29 cellular contexts compared by ENCODE assay signal in genomic region chr21:27722095-27722494, GRCh38.
DNase-seq lines count a peak whose midpoint lies in the region; ATAC-seq, FAIRE-seq and TF ChIP-seq lines count a peak whose summit lies in the region.
"Had no signal": no experiment of that assay in that cellular context is flagged by ENCODE, and none has a peak within 500 bp of the region (broad histone marks: within the 10 kb centered on the region; RNA-seq: fewer than 3 reads in every experiment).

No MANE protein-coding gene starts in this region.

- no peaks in the 10 kb centered on the region for H3K79me2 ChIP-seq in H1 (ENCODE audit: control insufficient read depth in 1 of 2, insufficient read depth in 2 of 2, low read length in 2 of 2)

- H3K4ac ChIP-seq in IMR-90 (ENCODE audit: low read depth, low read length) = no peak overlapping the region
- H3K4ac ChIP-seq in H1 (replicated peaks; ENCODE audit: insufficient read length, low read depth, low read length) = no peak overlapping the region

- H2BK20ac ChIP-seq in IMR-90 (ENCODE audit: low read depth, low read length) = no peak overlapping the region
- 0 out of 2 replicates have a peak overlapping the region, but pooled peaks have one; percentile 34 for H2BK20ac ChIP-seq in H1 (ENCODE audit: low read length)

- H3K36me3 ChIP-seq in IMR-90 (ENCODE audit: control insufficient read depth, insufficient read depth, low read length) (no peaks in the 10 kb centered on the region), H1 (ENCODE audit: control insufficient read depth in 2 of 4, insufficient read depth in 4 of 4, low read length in 3 of 4) (no peaks in the 10 kb centered on the region), kidney epithelial cell (ENCODE audit: control insufficient read depth, insufficient read depth, low read length) (no peaks in the 10 kb centered on the region), small intestine (ENCODE audit: control insufficient read depth in 2 of 2, insufficient read depth in 2 of 2, low read length in 2 of 2) (no peaks in the 10 kb centered on the region)
- H3K36me3 ChIP-seq: BE2C, Peyer's patch, vagina had no signal

- H3K4me1 ChIP-seq in IMR-90 (ENCODE audit: control insufficient read depth, insufficient read depth, low read length) (peaks cover 4% of the 10 kb centered on the region), H1 (replicated peaks in 1 of 4; ENCODE audit: control insufficient read depth in 3 of 4, insufficient read depth in 4 of 4, low read length in 3 of 4) (no peaks in the 10 kb centered on the region), small intestine (ENCODE audit: control insufficient read depth in 2 of 2, insufficient read depth in 1 of 2, low read depth in 1 of 2, low read length in 1 of 2) (peaks cover 0 to 1% of the 10 kb centered on the region in 2 donors)
- H3K4me1 ChIP-seq: BE2C, Peyer's patch, vagina had no signal

- H3K9ac ChIP-seq in IMR-90 (ENCODE audit: low read depth, low read length) (no peak overlapping the region), H1 (replicated peaks in 1 of 4; ENCODE audit: extremely low read depth in 1 of 4, low read depth in 3 of 4, low read length in 3 of 4) (no peak overlapping the region)

- H3K4me2 ChIP-seq in IMR-90 (ENCODE audit: low read depth, low read length) (no peak overlapping the region), H1 (ENCODE audit: insufficient read depth in 1 of 2, low read depth in 2 of 2, low read length in 2 of 2) (no peak overlapping the region)

- H4K91ac ChIP-seq in IMR-90 (ENCODE audit: insufficient read depth, low read depth, low read length) (no peak overlapping the region), H1 (replicated peaks; ENCODE audit: insufficient read length, low read length) (no peak overlapping the region)

- POLR2A ChIA-PET in IMR-90 (lab: Charles Lee; ENCODE audit: unreplicated experiment) = no interaction called here
- POLR2A ChIA-PET in H1 (lab: Charles Lee; ENCODE audit: partially characterized antibody) = no interaction called here

- intact Hi-C loops in IMR-90 (cut with micrococcal nuclease) = no loop called here
- intact Hi-C loops in Right ventricle myocardium inferior (cut with DNase I) = no loop called here
- intact Hi-C loops in left colon (cut with DNase I, micrococcal nuclease) = no loop called here

- TF ChIP-seq CTCF in IMR-90 (conservative IDR thresholded peaks at IDR 0.05; ENCODE audit: low read depth, low read length) (no peak), H1 (IDR thresholded peaks at IDR 0.05; ENCODE audit: control extremely low read depth in 1 of 3, insufficient read depth in 1 of 3, low read depth in 1 of 3, low read length in 3 of 3) (no peak), kidney epithelial cell (IDR thresholded peaks at IDR 0.05; ENCODE audit: insufficient read depth, low read length, poor library complexity, severe bottlenecking) (no peak)

- no peaks in the 10 kb centered on the region for H3K23me2 ChIP-seq in H1 (ENCODE audit: low read depth, low read length)

- H3K14ac ChIP-seq in IMR-90 (replicated peaks; ENCODE audit: low read depth, low read length) (no peak overlapping the region), H1 (ENCODE audit: insufficient read length) (no peak overlapping the region)

- in situ Hi-C loops in IMR-90 (cut with MboI; ENCODE audit: low sequenced_read_pairs) = loop anchor here (25.0 kb wide), 1 partner anchor 1215 kb away; no protein-coding TSS in a partner anchor

- H4K8ac ChIP-seq in IMR-90 (ENCODE audit: low read depth in 2 of 2, low read length in 2 of 2) = no peak overlapping the region
- H4K8ac ChIP-seq in H1 (ENCODE audit: extremely low read depth, insufficient read depth, low read length) = no peak overlapping the region

- H2BK15ac ChIP-seq in IMR-90 (ENCODE audit: low read depth, low read length) = no peak overlapping the region
- no peak overlapping the region for H2BK15ac ChIP-seq in H1 (ENCODE audit: low read length)

- H3K79me1 ChIP-seq in IMR-90 (ENCODE audit: low read depth in 1 of 2, low read length in 2 of 2) (no peaks in the 10 kb centered on the region), H1 (ENCODE audit: low read depth, low read length) (no peaks in the 10 kb centered on the region)

- DNase-seq in IMR-90 (no peak), H1 (ENCODE audit: low read depth in 1 of 2, low spot score in 2 of 2) (no peak), kidney epithelial cell (ENCODE audit: low read depth) (peak; percentile 21), small intestine (peak; percentile 33), Right ventricle myocardium inferior (ENCODE audit: missing footprints) (no peak), amniotic stem cell (lab: John Stamatoyannopoulos, UW) (no peak), left colon (no peak)
- DNase-seq: ACHN; activated CD4-positive, alpha-beta T cell treated with anti-CD3 and anti-CD28 coated beads for 48 hours; activated CD8-positive, alpha-beta memory T cell treated with anti-CD3 and anti-CD28 coated beads for 24 hours; activated T-cell treated with anti-CD3 and anti-CD28 coated beads for 4 hours; BE2C; CD8-positive, alpha-beta memory T cell; DMS153; erythroblast; glutamatergic neuron; H9; NCI-H1048; NCI-H1694 treated with DMSO at 0.1 percent for 48 hours; NCI-H446 treated with DMSO at 0.1 percent for 48 hours; NCI-H774; Peyer's patch; stimulated activated naive CD4-positive, alpha-beta T cell treated with Interleukin-2 at 50 U/mL for 16 hours had no signal

- FAIRE-seq in H1 (lab: Jason Lieb, UNC) (no peak), small intestine (lab: Jason Lieb, UNC) (no peak)
- FAIRE-seq: GM12878, islet of Langerhans had no signal

- no peak for ATAC-seq in IMR-90 (ENCODE audit: low read depth)
- no peak for ATAC-seq in Right ventricle myocardium inferior
- no peak for ATAC-seq in HG03039 (IDR thresholded peaks at IDR 0.05; ENCODE audit: unreplicated experiment)
- ATAC-seq in left colon = no peak
- ATAC-seq: activated naive CD4-positive, alpha-beta T cell treated with anti-CD3 and anti-CD28 coated beads, Interleukin-2, amount 50 U/mL, for 72 hours; GM12878 had no signal

- TF ChIP-seq RAD21 in IMR-90 (IDR thresholded peaks at IDR 0.05; ENCODE audit: low read length) = no peak
- TF ChIP-seq RAD21 in H1 (IDR thresholded peaks at IDR 0.05 in 1 of 2, conservative IDR thresholded peaks at IDR 0.05 in 1 of 2; ENCODE audit: low read depth in 2 of 2, low read length in 2 of 2) = no peak

- no peak overlapping the region for H3K27ac ChIP-seq in IMR-90 (ENCODE audit: insufficient read depth, low read length)
- no peak overlapping the region for H3K27ac ChIP-seq in H1 (ENCODE audit: low read depth, low read length)
- H3K27ac ChIP-seq in small intestine (ENCODE audit: low read depth in 1 of 2, low read length in 1 of 2) = no peak overlapping the region
- H3K27ac ChIP-seq: Peyer's patch, skin epidermis, vagina had no signal

- no peak overlapping the region for H2BK5ac ChIP-seq in IMR-90 (ENCODE audit: low read depth, low read length, poor library complexity, severe bottlenecking)
- no peak overlapping the region for H2BK5ac ChIP-seq in H1 (ENCODE audit: low read depth, low read length)

- no TSS peak for BruUV-seq in IMR-90 (replicated peaks; lab: Mats Ljungman, UMichigan)

- CTCF ChIA-PET in IMR-90 (lab: Yijun Ruan, JAX) (no interaction called here), H1 (lab: Charles Lee; ENCODE audit: partially characterized antibody) (no interaction called here)

- peaks cover 2% of the 10 kb centered on the region; the same call in 1 of the 2 replicates for H3K9me1 ChIP-seq in IMR-90 (ENCODE audit: insufficient read depth, low read length)

- no peak for TF ChIP-seq POLR2A in IMR-90 (IDR thresholded peaks at IDR 0.05; ENCODE audit: low read depth, low read length)
- TF ChIP-seq POLR2A in H1 (IDR thresholded peaks at IDR 0.05; ENCODE audit: control extremely low read depth in 1 of 2, low read depth in 2 of 2, low read length in 2 of 2) = no peak

- H2BK120ac ChIP-seq in IMR-90 (ENCODE audit: low read depth, low read length) = no peak overlapping the region
- H2BK120ac ChIP-seq in H1 (replicated peaks; ENCODE audit: low read depth, low read length) = no peak overlapping the region

- H3K4me3 ChIP-seq in IMR-90 (ENCODE audit: insufficient read depth, low read depth, low read length) = no peak overlapping the region
- H3K4me3 ChIP-seq in H1 (ENCODE audit: extremely low read depth in 1 of 4, insufficient read depth in 2 of 4, low read depth in 3 of 4, low read length in 4 of 4) = no peak overlapping the region
- H3K4me3 ChIP-seq in kidney epithelial cell (ENCODE audit: low read depth, low read length) = no peak overlapping the region
- no peak overlapping the region for H3K4me3 ChIP-seq in small intestine (ENCODE audit: low read depth in 1 of 2, low read length in 2 of 2)
- H3K4me3 ChIP-seq: GM12878, Peyer's patch, skin epidermis, vagina had no signal

- H3K56ac ChIP-seq in IMR-90 (ENCODE audit: extremely low read depth, insufficient read depth, low read length) = no peak overlapping the region
- H3K56ac ChIP-seq in H1 (replicated peaks; ENCODE audit: insufficient read length, low read depth, low read length) = no peak overlapping the region

- H4K20me1 ChIP-seq in IMR-90 (ENCODE audit: insufficient read depth, low read length) = no peaks in the 10 kb centered on the region
- H4K20me1 ChIP-seq in H1 (replicated peaks in 1 of 2; ENCODE audit: control insufficient read depth in 1 of 2, insufficient read depth in 2 of 2, low read length in 2 of 2) = no peaks in the 10 kb centered on the region

- H2AK9ac ChIP-seq in IMR-90 (replicated peaks; ENCODE audit: low read depth, low read length, poor library complexity) = no peak overlapping the region

- H2AK5ac ChIP-seq in IMR-90 (ENCODE audit: low read depth, low read length) = no peak overlapping the region
- H2AK5ac ChIP-seq in H1 (ENCODE audit: low read depth, low read length) = no peak overlapping the region

- H3K18ac ChIP-seq in IMR-90 (ENCODE audit: low read depth, low read length) (no peak overlapping the region), H1 (ENCODE audit: extremely low read depth, low read length) (no peak overlapping the region)

- H3K9me3 ChIP-seq in IMR-90 (ENCODE audit: control insufficient read depth, insufficient read depth, low read length) (no peaks in the 10 kb centered on the region), H1 (ENCODE audit: insufficient read depth in 2 of 2, low read depth in 1 of 2, low read length in 1 of 2) (no peaks in the 10 kb centered on the region), small intestine (ENCODE audit: control insufficient read depth, low read depth) (no peaks in the 10 kb centered on the region)
- H3K9me3 ChIP-seq: BE2C, Peyer's patch, vagina had no signal

- no peak overlapping the region for H2BK12ac ChIP-seq in H1 (ENCODE audit: low read depth, low read length)

- H4K5ac ChIP-seq in IMR-90 (ENCODE audit: low read depth, low read length) (no peak overlapping the region), H1 (ENCODE audit: insufficient read length, low read depth, low read length) (no peak overlapping the region)

- no peaks in the 10 kb centered on the region for H3K27me3 ChIP-seq in IMR-90 (ENCODE audit: control insufficient read depth, insufficient read depth, low read length)
- H3K27me3 ChIP-seq in H1 (replicated peaks in 1 of 4; ENCODE audit: control insufficient read depth in 3 of 4, extremely low read depth in 1 of 4, insufficient read depth in 3 of 4, low read length in 3 of 4) = no peaks in the 10 kb centered on the region
- no peaks in the 10 kb centered on the region for H3K27me3 ChIP-seq in kidney epithelial cell (ENCODE audit: control insufficient read depth, insufficient read depth, low read length)
- no peaks in the 10 kb centered on the region for H3K27me3 ChIP-seq in small intestine (ENCODE audit: control insufficient read depth in 2 of 2, insufficient read depth in 2 of 2, low read length in 2 of 2)
- H3K27me3 ChIP-seq: BE2C, Peyer's patch, vagina had no signal

- H2AFZ ChIP-seq in IMR-90 (replicated peaks; ENCODE audit: low read length, poor library complexity) (peak overlapping the region; percentile 34), H1 (ENCODE audit: low read length) (no peak overlapping the region)

- TF ChIP-seq EP300 in H1 (IDR thresholded peaks at IDR 0.05; ENCODE audit: borderline replicate concordance in 1 of 2, low read depth in 2 of 2, low read length in 2 of 2) = no peak

- dilution Hi-C loops in IMR-90 (cut with HindIII; ENCODE audit: low sequenced_read_pairs, unreplicated experiment) = no loop called here

- H3K23ac ChIP-seq in IMR-90 (ENCODE audit: low read depth, low read length) = no peak overlapping the region
- H3K23ac ChIP-seq in H1 (ENCODE audit: insufficient read length) = no peak overlapping the region

Comparison
In these comparisons a context has a peak if more than half of its experiments do, and no peak if none do; other contexts are left out.
1. DNase-seq: peak in kidney epithelial cell (single experiment) and small intestine (single experiment); none in IMR-90 (single experiment), H1 (0 of 2), Right ventricle myocardium inferior (single experiment), amniotic stem cell (single experiment) and left colon (0 of 2).